1 cellular context compared by ENCODE assay signal in the genomic region with DNA sequence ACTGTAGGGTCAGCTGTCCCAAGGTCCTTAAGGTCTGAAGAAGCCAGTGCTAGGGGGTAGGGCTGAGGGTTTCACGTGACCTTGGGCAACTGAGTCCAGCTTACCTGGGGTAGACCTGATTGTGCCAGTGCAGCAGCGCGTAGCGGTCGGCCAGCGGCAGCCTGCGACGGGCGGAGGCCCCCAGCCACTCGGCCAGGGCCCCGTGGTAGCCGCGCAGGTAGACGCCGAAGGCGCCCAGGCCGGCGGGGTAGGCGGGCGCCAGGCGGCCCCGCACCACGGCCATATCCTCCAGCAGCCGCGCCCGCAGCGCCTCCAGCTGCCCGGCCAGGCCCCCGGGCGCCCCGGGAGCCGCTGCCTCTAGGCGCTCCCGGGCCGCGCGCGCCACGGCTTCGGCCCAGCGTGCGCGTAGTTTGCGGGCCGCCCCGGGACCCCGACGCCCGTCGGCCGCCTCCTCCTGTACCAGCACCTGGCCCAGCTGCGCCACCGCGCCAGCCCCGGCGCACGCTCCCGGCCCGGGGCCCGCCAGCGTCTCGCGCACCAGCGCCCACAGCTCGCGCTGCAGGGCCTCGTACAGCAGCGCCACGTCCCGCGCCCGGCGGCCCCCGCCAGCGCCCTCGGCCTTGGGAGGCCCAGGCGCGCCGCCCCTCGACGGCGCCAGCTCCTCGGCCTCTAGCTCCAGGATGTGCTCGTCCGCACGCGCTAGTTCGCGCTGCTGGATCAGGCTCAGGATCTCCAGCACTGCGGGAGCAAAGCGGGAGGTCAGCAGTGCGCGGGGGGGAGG.
TF ChIP-seq lines count a peak whose summit lies in the region.

No MANE protein-coding gene starts in this region.

TF ChIP-seq in HepG2, 621 proteins besides CTCF, POLR2A, EP300 and RAD21:
- TF ChIP-seq ZNF777 (CRISPR knock-in tag; IDR thresholded peaks at IDR 0.05) = peak; percentile 75
- TF ChIP-seq, protein P1, sequence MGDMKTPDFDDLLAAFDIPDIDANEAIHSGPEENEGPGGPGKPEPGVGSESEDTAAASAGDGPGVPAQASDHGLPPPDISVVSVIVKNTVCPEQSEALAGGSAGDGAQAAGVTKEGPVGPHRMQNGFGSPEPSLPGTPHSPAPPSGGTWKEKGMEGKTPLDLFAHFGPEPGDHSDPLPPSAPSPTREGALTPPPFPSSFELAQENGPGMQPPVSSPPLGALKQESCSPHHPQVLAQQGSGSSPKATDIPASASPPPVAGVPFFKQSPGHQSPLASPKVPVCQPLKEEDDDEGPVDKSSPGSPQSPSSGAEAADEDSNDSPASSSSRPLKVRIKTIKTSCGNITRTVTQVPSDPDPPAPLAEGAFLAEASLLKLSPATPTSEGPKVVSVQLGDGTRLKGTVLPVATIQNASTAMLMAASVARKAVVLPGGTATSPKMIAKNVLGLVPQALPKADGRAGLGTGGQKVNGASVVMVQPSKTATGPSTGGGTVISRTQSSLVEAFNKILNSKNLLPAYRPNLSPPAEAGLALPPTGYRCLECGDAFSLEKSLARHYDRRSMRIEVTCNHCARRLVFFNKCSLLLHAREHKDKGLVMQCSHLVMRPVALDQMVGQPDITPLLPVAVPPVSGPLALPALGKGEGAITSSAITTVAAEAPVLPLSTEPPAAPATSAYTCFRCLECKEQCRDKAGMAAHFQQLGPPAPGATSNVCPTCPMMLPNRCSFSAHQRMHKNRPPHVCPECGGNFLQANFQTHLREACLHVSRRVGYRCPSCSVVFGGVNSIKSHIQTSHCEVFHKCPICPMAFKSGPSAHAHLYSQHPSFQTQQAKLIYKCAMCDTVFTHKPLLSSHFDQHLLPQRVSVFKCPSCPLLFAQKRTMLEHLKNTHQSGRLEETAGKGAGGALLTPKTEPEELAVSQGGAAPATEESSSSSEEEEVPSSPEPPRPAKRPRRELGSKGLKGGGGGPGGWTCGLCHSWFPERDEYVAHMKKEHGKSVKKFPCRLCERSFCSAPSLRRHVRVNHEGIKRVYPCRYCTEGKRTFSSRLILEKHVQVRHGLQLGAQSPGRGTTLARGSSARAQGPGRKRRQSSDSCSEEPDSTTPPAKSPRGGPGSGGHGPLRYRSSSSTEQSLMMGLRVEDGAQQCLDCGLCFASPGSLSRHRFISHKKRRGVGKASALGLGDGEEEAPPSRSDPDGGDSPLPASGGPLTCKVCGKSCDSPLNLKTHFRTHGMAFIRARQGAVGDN (CRISPR knock-in tag; IDR thresholded peaks at IDR 0.05) = 0 out of 2 replicates have a peak, but pooled peaks have one; percentile 22
- TF ChIP-seq, protein P2, sequence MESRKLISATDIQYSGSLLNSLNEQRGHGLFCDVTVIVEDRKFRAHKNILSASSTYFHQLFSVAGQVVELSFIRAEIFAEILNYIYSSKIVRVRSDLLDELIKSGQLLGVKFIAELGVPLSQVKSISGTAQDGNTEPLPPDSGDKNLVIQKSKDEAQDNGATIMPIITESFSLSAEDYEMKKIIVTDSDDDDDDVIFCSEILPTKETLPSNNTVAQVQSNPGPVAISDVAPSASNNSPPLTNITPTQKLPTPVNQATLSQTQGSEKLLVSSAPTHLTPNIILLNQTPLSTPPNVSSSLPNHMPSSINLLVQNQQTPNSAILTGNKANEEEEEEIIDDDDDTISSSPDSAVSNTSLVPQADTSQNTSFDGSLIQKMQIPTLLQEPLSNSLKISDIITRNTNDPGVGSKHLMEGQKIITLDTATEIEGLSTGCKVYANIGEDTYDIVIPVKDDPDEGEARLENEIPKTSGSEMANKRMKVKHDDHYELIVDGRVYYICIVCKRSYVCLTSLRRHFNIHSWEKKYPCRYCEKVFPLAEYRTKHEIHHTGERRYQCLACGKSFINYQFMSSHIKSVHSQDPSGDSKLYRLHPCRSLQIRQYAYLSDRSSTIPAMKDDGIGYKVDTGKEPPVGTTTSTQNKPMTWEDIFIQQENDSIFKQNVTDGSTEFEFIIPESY (CRISPR knock-in tag; IDR thresholded peaks at IDR 0.05) = no peak
TF ChIP-seq in HepG2: peak in this region for 2.
